In genomic region chr16:726438-727290, GRCh38 we compare ENCODE assay signal across 8 cellular contexts. TPM values are rescaled to one million over a fixed set of nuclear protein-coding genes. Genes with fewer than 3 reads are reported as not detected.
DNase-seq lines count a peak whose midpoint lies in the region; ATAC-seq, FAIRE-seq and TF ChIP-seq lines count a peak whose summit lies in the region.

Gene CCDC78 (minus strand): TSS chr16:726443. CDS start chr16:726367, 76 bp downstream.
A gene with protein sequence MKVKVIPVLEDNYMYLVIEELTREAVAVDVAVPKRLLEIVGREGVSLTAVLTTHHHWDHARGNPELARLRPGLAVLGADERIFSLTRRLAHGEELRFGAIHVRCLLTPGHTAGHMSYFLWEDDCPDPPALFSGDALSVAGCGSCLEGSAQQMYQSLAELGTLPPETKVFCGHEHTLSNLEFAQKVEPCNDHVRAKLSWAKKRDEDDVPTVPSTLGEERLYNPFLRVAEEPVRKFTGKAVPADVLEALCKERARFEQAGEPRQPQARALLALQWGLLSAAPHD (plus strand): TSS chr16:727106. CDS start chr16:727510, 404 bp downstream.

- no peaks in the 10 kb centered on the region for H3K79me2 ChIP-seq in astrocyte (ENCODE audit: insufficient read depth, low read length)

- H2AFZ ChIP-seq in astrocyte (ENCODE audit: low read depth, low read length): peak within 1 kb of the TSS; percentile 26

- DNase-seq in CD8-positive, alpha-beta T cell: peak in 6 of 7 experiments; percentile 44 to 83 (median 66)
- DNase-seq in HFF-Myc (ENCODE audit: extremely low read depth, low read depth) (no peak), astrocyte (ENCODE audit: low read depth) (no peak), skeletal muscle cell (ENCODE audit: low read depth) (no peak)

- ATAC-seq in CD8-positive, alpha-beta T cell: peak; percentile 39
- ATAC-seq in SK-N-SH treated with all-trans-retinoic acid at 6 μM for 48 hours (peak; percentile 25), GM21367 (IDR thresholded peaks at IDR 0.05; ENCODE audit: unreplicated experiment) (no peak), GM18861 (IDR thresholded peaks at IDR 0.05; ENCODE audit: unreplicated experiment) (no peak)

- intact Hi-C loops in CD8-positive, alpha-beta T cell (cut with DNase I, micrococcal nuclease): no loop called here

- H3K4me3 ChIP-seq in CD8-positive, alpha-beta T cell (ENCODE audit: low read depth, low read length): peak within 1 kb of the TSS; percentile 77
- H3K4me3 ChIP-seq in HFF-Myc (replicated peaks; ENCODE audit: low read depth, low read length) (peak within 1 kb of the TSS; percentile 88), astrocyte (ENCODE audit: insufficient read depth, low read depth, low read length) (peak within 1 kb of the TSS; percentile 61), iPS-15b (ENCODE audit: low read depth, low read length) (peak within 1 kb of the TSS; percentile 68), skeletal muscle cell (ENCODE audit: low read depth, low read length) (peak within 1 kb of the TSS; percentile 81)

- peak within 1 kb of the TSS; percentile 94 for H3K4me2 ChIP-seq in astrocyte (ENCODE audit: low read length)

- FAIRE-seq in astrocyte (lab: Jason Lieb, UNC): no peak

- no peaks in the 10 kb centered on the region for H3K36me3 ChIP-seq in CD8-positive, alpha-beta T cell (ENCODE audit: insufficient read depth, low read length)
- H3K36me3 ChIP-seq in astrocyte (ENCODE audit: insufficient read depth, low read length): no peaks in the 10 kb centered on the region
- peaks cover 15% of the 10 kb centered on the region for H3K36me3 ChIP-seq in iPS-15b (ENCODE audit: control insufficient read depth, insufficient read depth, low read length)

- H3K9ac ChIP-seq in astrocyte (ENCODE audit: low read length) (peak within 1 kb of the TSS; percentile 73), iPS-15b (ENCODE audit: low read depth, low read length) (peak within 1 kb of the TSS; percentile 54)

- H3K36me3 Mint-ChIP-seq in CD8-positive, alpha-beta T cell: no peaks in the 10 kb centered on the region
- H3K36me3 Mint-ChIP-seq in astrocyte (ENCODE audit: low read depth, unreplicated experiment): no peaks in the 10 kb centered on the region

- H3K27ac Mint-ChIP-seq in CD8-positive, alpha-beta T cell: peak within 1 kb of the TSS; percentile 60
- H3K27ac Mint-ChIP-seq in astrocyte (ENCODE audit: unreplicated experiment): no peak within 1 kb of the TSS

- H3K27ac ChIP-seq in CD8-positive, alpha-beta T cell (ENCODE audit: low read depth, low read length): peak within 1 kb of the TSS; percentile 50
- no peak within 1 kb of the TSS for H3K27ac ChIP-seq in astrocyte (ENCODE audit: low read depth, low read length)

- H4K20me1 ChIP-seq in astrocyte (ENCODE audit: insufficient read depth, low read length): peaks cover 10% of the 10 kb centered on the region

- no peak for TF ChIP-seq CTCF in CD8-positive, alpha-beta T cell (IDR thresholded peaks at IDR 0.05)
- TF ChIP-seq CTCF in HFF-Myc (IDR thresholded peaks at IDR 0.05; ENCODE audit: low read depth, low read length, missing control alignments): no peak
- TF ChIP-seq CTCF in astrocyte (IDR thresholded peaks at IDR 0.05; ENCODE audit: insufficient read depth, low read depth, low read length): no peak

- H3K9me3 ChIP-seq in CD8-positive, alpha-beta T cell (ENCODE audit: low read length): no peaks in the 10 kb centered on the region
- H3K9me3 ChIP-seq in astrocyte (ENCODE audit: insufficient read depth, low read depth, low read length): no peaks in the 10 kb centered on the region
- no peaks in the 10 kb centered on the region for H3K9me3 ChIP-seq in iPS-15b (ENCODE audit: control insufficient read depth, insufficient read depth, low read length)

- H3K4me1 ChIP-seq in CD8-positive, alpha-beta T cell (ENCODE audit: insufficient read depth, low read length): peaks cover 27% of the 10 kb centered on the region
- H3K4me1 ChIP-seq in astrocyte (ENCODE audit: insufficient read depth, low read length) (peaks cover 16% of the 10 kb centered on the region), iPS-15b (ENCODE audit: control insufficient read depth, insufficient read depth, low read length) (peaks cover 2% of the 10 kb centered on the region)

- no peaks in the 10 kb centered on the region for H3K27me3 ChIP-seq in CD8-positive, alpha-beta T cell (ENCODE audit: insufficient read depth, low read length)
- H3K27me3 ChIP-seq in astrocyte (ENCODE audit: insufficient read depth, low read length) (no peaks in the 10 kb centered on the region), iPS-15b (ENCODE audit: control insufficient read depth, insufficient read depth, low read length) (peaks cover 8% of the 10 kb centered on the region)

- peak within 1 kb of the TSS; percentile 73 for H3K4me3 Mint-ChIP-seq in CD8-positive, alpha-beta T cell
- peak within 1 kb of the TSS; percentile 69 for H3K4me3 Mint-ChIP-seq in astrocyte (ENCODE audit: unreplicated experiment)

- no peaks in the 10 kb centered on the region for H3K27me3 Mint-ChIP-seq in CD8-positive, alpha-beta T cell (ENCODE audit: low read depth)
- no peaks in the 10 kb centered on the region for H3K27me3 Mint-ChIP-seq in astrocyte (ENCODE audit: low read depth, unreplicated experiment)

- CTCF ChIA-PET in CD8-positive, alpha-beta T cell (lab: Charles Lee): interaction anchor here (10.3 to 17.6 kb wide), 2 partner anchors 10 to 14 kb away, joined by 117 to 353 read pairs; partner anchors contain the start of genes CIAO3 and METRN

- H3K4me1 Mint-ChIP-seq in CD8-positive, alpha-beta T cell (ENCODE audit: low read depth): peaks cover 22% of the 10 kb centered on the region
- H3K4me1 Mint-ChIP-seq in astrocyte (ENCODE audit: low read depth, unreplicated experiment): no peaks in the 10 kb centered on the region

- H3K9me3 Mint-ChIP-seq in CD8-positive, alpha-beta T cell: no peaks in the 10 kb centered on the region
- no peaks in the 10 kb centered on the region for H3K9me3 Mint-ChIP-seq in astrocyte (ENCODE audit: unreplicated experiment)

- POLR2A ChIA-PET in CD8-positive, alpha-beta T cell (lab: Charles Lee): interaction anchor here (0.6 to 4.8 kb wide), 5 partner anchors 12 to 595 kb away, joined by 3 to 53 read pairs (median 6); partner anchors contain the start of genes CIAO3 and METRN

TF ChIP-seq in SK-N-SH treated with all-trans-retinoic acid at 6 μM for 48 hours, 23 proteins besides CTCF, POLR2A, EP300 and RAD21:
- TF ChIP-seq ZNF8 (CRISPR knock-in tag; IDR thresholded peaks at IDR 0.05) (no peak), ESRRG (CRISPR knock-in tag; IDR thresholded peaks at IDR 0.05) (no peak), ZFP3 (CRISPR knock-in tag; IDR thresholded peaks at IDR 0.05) (peak; percentile 85), TCF4 (CRISPR knock-in tag; IDR thresholded peaks at IDR 0.05; ENCODE audit: borderline replicate concordance) (no peak), ISL1 (CRISPR knock-in tag; IDR thresholded peaks at IDR 0.05) (no peak), GLIS3 (CRISPR knock-in tag; IDR thresholded peaks at IDR 0.05) (no peak)

RNA-seq across cellular contexts. Expression of gene CCDC78, which starts in this region (rescaled TPM):
- total RNA-seq in CD8-positive, alpha-beta T cell: 1 to 10 TPM; 3.6 to 5.5 TPM
- total RNA-seq in astrocyte: 2.1 and 4.7 TPM in 2 replicates

RNA-seq across cellular contexts. Expression of the second gene that starts in this region (rescaled TPM):
- 10 to 100 TPM; 17.5 to 21.8 TPM for total RNA-seq in CD8-positive, alpha-beta T cell
- total RNA-seq in astrocyte: 15.5 and 17.6 TPM in 2 replicates

Comparison
In these comparisons a context has a peak if more than half of its experiments do, and no peak if none do; other contexts are left out.
1. ATAC-seq: peak in CD8-positive, alpha-beta T cell (single experiment) and SK-N-SH treated with all-trans-retinoic acid at 6 μM for 48 hours (single experiment); none in GM21367 (single experiment) and GM18861 (single experiment).
2. DNase-seq: peak in CD8-positive, alpha-beta T cell (6 of 7); none in HFF-Myc (single experiment), astrocyte (single experiment) and skeletal muscle cell (single experiment).
3. Peak in every context shown above with its lines, with median percentiles within 50 percentile points of each other: H3K4me3 ChIP-seq.